6 cellular contexts compared by ENCODE assay signal in the genomic region with DNA sequence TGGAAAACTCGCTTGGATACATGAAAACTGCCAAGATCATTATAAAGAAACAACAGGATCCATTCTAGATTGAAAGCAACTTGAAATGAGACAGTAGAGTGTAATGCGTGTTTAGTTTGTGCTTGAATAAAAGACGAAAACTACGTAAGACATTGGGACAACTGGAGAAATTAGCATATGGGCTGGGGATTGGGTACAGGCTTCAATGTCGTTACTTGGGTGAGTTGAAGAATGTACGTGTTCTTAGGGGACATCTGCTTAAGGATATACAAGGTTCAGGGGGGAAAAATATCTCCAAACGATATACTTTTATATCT. TPM values are rescaled to one million over a fixed set of nuclear protein-coding genes. Genes with fewer than 3 reads are reported as not detected.
A peak's percentile ranks its signal among the peaks of the same experiment; 100 is the strongest.
DNase-seq lines count a peak whose midpoint lies in the region; ATAC-seq and TF ChIP-seq lines count a peak whose summit lies in the region.

No MANE protein-coding gene starts in this region.

- H4K20me1 ChIP-seq in Loucy (ENCODE audit: insufficient read depth, low read length, poor library complexity, severe bottlenecking) = peaks cover 20% of the 10 kb centered on the region

- no peaks in the 10 kb centered on the region for H3K9me3 Mint-ChIP-seq in type B pancreatic cell

- peak overlapping the region; percentile 96 for H3K4me2 ChIP-seq in Loucy (ENCODE audit: low read depth, low read length, poor library complexity, severe bottlenecking)

- peak overlapping the region; percentile 85 for H2AFZ ChIP-seq in Loucy (ENCODE audit: low read length)

- H3K4me1 ChIP-seq in Loucy (ENCODE audit: insufficient read depth, low read length, poor library complexity, severe bottlenecking) (peaks cover 38% of the 10 kb centered on the region), cardiac muscle cell (ENCODE audit: low read depth) (no peaks in the 10 kb centered on the region)

- no peak for ATAC-seq in GM18873 (IDR thresholded peaks at IDR 0.05; ENCODE audit: low FRiP score, unreplicated experiment)

- TF ChIP-seq CTCF in Loucy (conservative IDR thresholded peaks at IDR 0.05; ENCODE audit: low read length) (no peak), cardiac muscle cell (IDR thresholded peaks at IDR 0.05; ENCODE audit: low read depth, low read length) (no peak), type B pancreatic cell (conservative IDR thresholded peaks at IDR 0.05) (no peak)

- no peaks in the 10 kb centered on the region for H3K27me3 Mint-ChIP-seq in type B pancreatic cell

- DNase-seq in AG20443 (ENCODE audit: low spot score) (peak; percentile 22), cardiac muscle cell (ENCODE audit: low read depth in 1 of 2, low spot score in 1 of 2) (no peak), type B pancreatic cell (ENCODE audit: extremely low spot score, unreplicated experiment) (no peak), posterior vena cava (ENCODE audit: low spot score) (no peak)

- peaks cover 14% of the 10 kb centered on the region for H3K4me1 Mint-ChIP-seq in type B pancreatic cell (ENCODE audit: unreplicated experiment)

- H3K4me3 Mint-ChIP-seq in type B pancreatic cell = peak overlapping the region; percentile 100

- no peaks in the 10 kb centered on the region for H3K9me2 ChIP-seq in Loucy (replicated peaks; ENCODE audit: low read depth, low read length)

- peaks cover 61% of the 10 kb centered on the region for H3K36me3 Mint-ChIP-seq in type B pancreatic cell

- H3K36me3 ChIP-seq in Loucy (ENCODE audit: insufficient read depth, low read length) (peaks cover 28% of the 10 kb centered on the region; the same call in 1 of the 2 replicates), cardiac muscle cell (peaks cover 16% of the 10 kb centered on the region)

- peaks cover 51% of the 10 kb centered on the region for H3K79me2 ChIP-seq in Loucy (ENCODE audit: insufficient read depth, low read length)

- H3K27ac ChIP-seq in cardiac muscle cell = peak overlapping the region; percentile 20

- intact Hi-C loops in posterior vena cava (cut with DNase I) = no loop called here

- H3K4me3 ChIP-seq in Loucy (ENCODE audit: low read length, poor library complexity, severe bottlenecking) (peak overlapping the region; percentile 92), cardiac muscle cell (peak overlapping the region; percentile 87)

- H3K27me3 ChIP-seq in Loucy (ENCODE audit: insufficient read depth, low read length, poor library complexity, severe bottlenecking) (no peaks in the 10 kb centered on the region), cardiac muscle cell (no peaks in the 10 kb centered on the region)

- H3F3A ChIP-seq in Loucy (ENCODE audit: low read depth) = no peaks in the 10 kb centered on the region

- peak overlapping the region; percentile 89 for H3K9ac ChIP-seq in Loucy (ENCODE audit: low read depth, low read length, poor library complexity, severe bottlenecking)

- peak overlapping the region; percentile 97 for H3K27ac Mint-ChIP-seq in type B pancreatic cell

- H3K9me3 ChIP-seq in Loucy (ENCODE audit: insufficient read depth, low read depth, low read length) = no peaks in the 10 kb centered on the region
- no peaks in the 10 kb centered on the region for H3K9me3 ChIP-seq in cardiac muscle cell (ENCODE audit: low read depth)

RNA-seq across cellular contexts. Expression of a gene that starts 0.5 kb away (rescaled TPM):
- total RNA-seq in cardiac muscle cell = 64.3 and 92.4 TPM in 2 replicates
- polyA plus RNA-seq in cardiac muscle cell = 62.8 and 62.9 TPM in 2 replicates
- total RNA-seq in type B pancreatic cell (ENCODE audit: low replicate concordance) = 35.2 and 36.8 TPM in 2 replicates
- 10 to 100 TPM; 17.7 to 25.0 TPM for total RNA-seq in posterior vena cava

RNA-seq across cellular contexts. Expression of a gene that starts 22.1 kb away (rescaled TPM):
- total RNA-seq in cardiac muscle cell (2.4 and 2.5 TPM in 2 replicates), type B pancreatic cell (ENCODE audit: low replicate concordance) (4.2 and 5.4 TPM in 2 replicates), posterior vena cava (1 to 10 TPM; 2.5 to 2.6 TPM)
- 3.7 and 4.2 TPM in 2 replicates for polyA plus RNA-seq in cardiac muscle cell

RNA-seq across cellular contexts. Expression of a gene that starts 26.0 kb away (rescaled TPM):
- 11.3 and 14.7 TPM in 2 replicates for total RNA-seq in cardiac muscle cell
- 2.2 and 2.7 TPM in 2 replicates for polyA plus RNA-seq in cardiac muscle cell
- total RNA-seq in type B pancreatic cell (ENCODE audit: low replicate concordance) = 10.8 and 16.4 TPM in 2 replicates
- total RNA-seq in posterior vena cava = 1 to 10 TPM; 5.1 to 5.5 TPM

RNA-seq across cellular contexts. Expression of a gene that starts 48.6 kb away (rescaled TPM):
- total RNA-seq in cardiac muscle cell (75.0 and 138 TPM in 2 replicates), type B pancreatic cell (ENCODE audit: low replicate concordance) (5.1 and 11.7 TPM in 2 replicates), posterior vena cava (10 to 100 TPM; 11.7 to 17.5 TPM)
- polyA plus RNA-seq in cardiac muscle cell = 45.9 and 56.5 TPM in 2 replicates

RNA-seq across cellular contexts. Expression of a gene that starts 57.8 kb away (rescaled TPM):
- 5.9 and 7.6 TPM in 2 replicates for total RNA-seq in cardiac muscle cell
- 5.8 and 6.8 TPM in 2 replicates for polyA plus RNA-seq in cardiac muscle cell
- total RNA-seq in type B pancreatic cell (ENCODE audit: low replicate concordance) = 4.1 and 8.1 TPM in 2 replicates
- total RNA-seq in posterior vena cava = under 1 TPM; 0.14 to 0.69 TPM
